ENCODE assay signal across 11 cellular contexts in genomic region chr3:42228796-42229195, GRCh38. TPM values are rescaled to one million over a fixed set of nuclear protein-coding genes. Genes with fewer than 3 reads are reported as not detected.
A peak's percentile ranks its signal among the peaks of the same experiment; 100 is the strongest.
DNase-seq lines count a peak whose midpoint lies in the region; ATAC-seq, FAIRE-seq and TF ChIP-seq lines count a peak whose summit lies in the region.
"Had no signal": no experiment of that assay in that cellular context is flagged by ENCODE, and none has a peak within 500 bp of the region (broad histone marks: within the 10 kb centered on the region; RNA-seq: fewer than 3 reads in every experiment).

No MANE protein-coding gene starts in this region.

- DNase-seq in COLO829 (ENCODE audit: low spot score) (peak; percentile 40), GM19239 (ENCODE audit: insufficient read length, low spot score) (no peak), PC-9 (peak in 1 of 2 experiments; percentile 36), fibroblast of pulmonary artery (ENCODE audit: low read depth) (peak; percentile 19), AG20443 (ENCODE audit: low spot score) (no peak), CD14-positive monocyte (ENCODE audit: low spot score) (no peak)
- no peak for DNase-seq in activated CD4-positive, alpha-beta T cell treated with anti-CD3 and anti-CD28 coated beads for 1 hour
- DNase-seq: activated CD4-positive, alpha-beta T cell treated with anti-CD3 and anti-CD28 coated beads, Interleukin-2, amount 50 U/mL, for 4 hours; central memory CD4-positive, alpha-beta T cell had no signal

- peaks cover 16 to 23% of the 10 kb centered on the region in 2 donors for H3K36me3 Mint-ChIP-seq in CD14-positive monocyte

- intact Hi-C loops in PC-9 (cut with micrococcal nuclease; ENCODE audit: unreplicated experiment) (loop anchor here (1.0 to 5.0 kb wide), 3 partner anchors 111 to 609 kb away; no protein-coding TSS in a partner anchor), CD14-positive monocyte (cut with micrococcal nuclease) (loop anchor here in 1 of 2 donors (10.0 kb wide), 1 partner anchor 216 kb away; no protein-coding TSS in a partner anchor)

- TF ChIP-seq CTCF in PC-9 (conservative IDR thresholded peaks at IDR 0.05) = peak; percentile 47; the same call in 1 of the 2 replicates
- peak; percentile 21 for TF ChIP-seq CTCF in fibroblast of pulmonary artery (IDR thresholded peaks at IDR 0.05; ENCODE audit: low read length, missing control alignments)
- TF ChIP-seq CTCF in CD14-positive monocyte (IDR thresholded peaks at IDR 0.05) = no peak

- H3K4me1 ChIP-seq in PC-9 (replicated peaks; ENCODE audit: insufficient read depth) = no peaks in the 10 kb centered on the region

- no peak for ATAC-seq in HG03460 (IDR thresholded peaks at IDR 0.05; ENCODE audit: unreplicated experiment)

- H3K27ac Mint-ChIP-seq in CD14-positive monocyte = peak overlapping the region in 2 of 7 donors; percentile 17 to 32

- FAIRE-seq in GM19239 (lab: Jason Lieb, UNC) = peak; percentile 8
- FAIRE-seq: H54 had no signal

- H3K9me2 ChIP-seq in PC-9 (ENCODE audit: insufficient read depth) = no peaks in the 10 kb centered on the region

- H3K27ac ChIP-seq in PC-9 = no peak overlapping the region

- H3K27me3 Mint-ChIP-seq in CD14-positive monocyte (ENCODE audit: low read depth in 3 of 3) = peaks cover 0 to 4% (median 2%) of the 10 kb centered on the region in 3 donors

- H3K27me3 ChIP-seq in PC-9 (ENCODE audit: insufficient read depth, low read depth) = no peaks in the 10 kb centered on the region

- H3K79me2 ChIP-seq in PC-9 (ENCODE audit: low read depth) = no peaks in the 10 kb centered on the region

- H3K4me3 ChIP-seq in PC-9 (no peak overlapping the region), fibroblast of pulmonary artery (replicated peaks; ENCODE audit: low read depth, low read length) (no peak overlapping the region)

- H3K4me2 ChIP-seq in PC-9 = no peak overlapping the region

- CTCF ChIA-PET in PC-9 (lab: Charles Lee) = interaction anchor here (0.6 to 1.7 kb wide), 4 partner anchors 16 to 215 kb away, joined by 5 to 7 read pairs (median 6); no protein-coding TSS in a partner anchor

- H3F3A ChIP-seq in PC-9 (ENCODE audit: insufficient read depth, low read depth) = no peaks in the 10 kb centered on the region

- no peaks in the 10 kb centered on the region for H3K9me3 ChIP-seq in PC-9 (ENCODE audit: insufficient read depth, low read depth)

- no peak overlapping the region for H2AFZ ChIP-seq in PC-9

- BruUV-seq in PC-9 (replicated peaks; lab: Mats Ljungman, UMichigan) = no TSS peak

- no peaks in the 10 kb centered on the region for H3K36me3 ChIP-seq in PC-9 (ENCODE audit: low read depth)

- no peaks in the 10 kb centered on the region for H3K4me1 Mint-ChIP-seq in CD14-positive monocyte

- POLR2A ChIA-PET in PC-9 (lab: Charles Lee; ENCODE audit: unreplicated experiment) = no interaction called here

- no peaks in the 10 kb centered on the region for H3K9me3 Mint-ChIP-seq in CD14-positive monocyte

- no peaks in the 10 kb centered on the region for H4K20me1 ChIP-seq in PC-9 (ENCODE audit: insufficient read depth)

- no peak overlapping the region for H3K4me3 Mint-ChIP-seq in CD14-positive monocyte

RNA-seq across cellular contexts. Expression of gene CCK, which starts 37.2 kb away (rescaled TPM):
- total RNA-seq in PC-9 (2021) = 2.1 and 2.7 TPM in 2 replicates
- polyA plus RNA-seq in CD14-positive monocyte = not detected

Comparison
In these comparisons a context has a peak if more than half of its experiments do, and no peak if none do; other contexts are left out.
1. DNase-seq: peak in COLO829 (single experiment) and fibroblast of pulmonary artery (single experiment); none in GM19239 (single experiment), AG20443 (single experiment), activated CD4-positive, alpha-beta T cell treated with anti-CD3 and anti-CD28 coated beads for 1 hour (single experiment) and CD14-positive monocyte (single experiment).